27 cellular contexts compared by ENCODE assay signal in genomic region chr20:8145246-8145639, GRCh38. TPM values are rescaled to one million over a fixed set of nuclear protein-coding genes. Genes with fewer than 3 reads are reported as not detected.
A peak's percentile ranks its signal among the peaks of the same experiment; 100 is the strongest.
DNase-seq lines count a peak whose midpoint lies in the region; ATAC-seq, FAIRE-seq and TF ChIP-seq lines count a peak whose summit lies in the region.
"Had no signal": no experiment of that assay in that cellular context is flagged by ENCODE, and none has a peak within 500 bp of the region (broad histone marks: within the 10 kb centered on the region; RNA-seq: fewer than 3 reads in every experiment).

No MANE protein-coding gene starts in this region.

- BruUV-seq in HepG2 (replicated peaks; lab: Mats Ljungman, UMichigan) = no TSS peak

- H3K79me2 ChIP-seq in astrocyte (ENCODE audit: insufficient read depth, low read length) = no peaks in the 10 kb centered on the region
- peaks cover 85% of the 10 kb centered on the region for H3K79me2 ChIP-seq in HepG2 (ENCODE audit: insufficient read depth, low read length)

- DNase-seq in left ventricle myocardium inferior (no peak), right atrium auricular region (ENCODE audit: low spot score) (no peak), astrocyte (ENCODE audit: low read depth) (no peak), HepG2 (ENCODE audit: low spot score) (no peak), hypothalamus (lab: John Stamatoyannopoulos, UW) (no peak), Peyer's patch (no peak)
- no peak for DNase-seq in stimulated activated effector memory CD8-positive, alpha-beta T cell treated with anti-CD3 and anti-CD28 coated beads, Interleukin-12 subunit alpha, Interleukin-12 subunit beta, amount 100 ng/mL, for 72 hours (ENCODE audit: low spot score in 2 of 2)
- no peak for DNase-seq in T-helper 2 cell treated with Interferon-gamma antibody and Interleukin-4, amounts not matched to agents 5 μg/mL and 100 μg/mL, for 36 hours (ENCODE audit: low spot score)
- DNase-seq: activated CD4-positive, alpha-beta T cell treated with anti-CD3 and anti-CD28 coated beads, Interleukin-2, amount 50 U/mL, for 4 hours; activated CD4-positive, CD25-positive, alpha-beta regulatory T cell; activated effector memory CD4-positive, alpha-beta T cell treated with Interleukin-2 at 50 U/mL for 16 hours; BE2C; body of pancreas; Calu3; effector memory CD4-positive, alpha-beta T cell; lower lobe of right lung; NCI-H1417; NCI-H446 treated with DMSO at 0.1 percent for 48 hours; PC-9; SHP77; stimulated activated CD4-positive, alpha-beta T cell treated with anti-CD3 and anti-CD28 coated beads, Interleukin-1b, Interleukin-23, amount 100 ng/mL, for 48 hours; SW 1271 had no signal

- H3K9me3 ChIP-seq in left ventricle myocardium inferior (replicated peaks) = no peaks in the 10 kb centered on the region
- no peaks in the 10 kb centered on the region for H3K9me3 ChIP-seq in right atrium auricular region
- H3K9me3 ChIP-seq in astrocyte (ENCODE audit: insufficient read depth, low read depth, low read length) = no peaks in the 10 kb centered on the region
- H3K9me3 ChIP-seq in HepG2 (ENCODE audit: low read length) = no peaks in the 10 kb centered on the region
- H3K9me3 ChIP-seq in Peyer's patch = no peaks in the 10 kb centered on the region
- H3K9me3 ChIP-seq: A549, BE2C, body of pancreas, lower lobe of right lung, MG63 had no signal

- H3K27me3 ChIP-seq in left ventricle myocardium inferior (ENCODE audit: low read depth) (no peaks in the 10 kb centered on the region), right atrium auricular region (no peaks in the 10 kb centered on the region), astrocyte (ENCODE audit: insufficient read depth, low read length) (peaks cover 36% of the 10 kb centered on the region), HepG2 (ENCODE audit: control insufficient read depth in 1 of 2, insufficient read depth in 2 of 2, low read length in 2 of 2) (no peaks in the 10 kb centered on the region), Peyer's patch (no peaks in the 10 kb centered on the region)
- H3K27me3 ChIP-seq: BE2C, body of pancreas, MG63 had no signal

- no peak for TF ChIP-seq RAD21 in HepG2 (CRISPR knock-in tag; IDR thresholded peaks at IDR 0.05)

- in situ Hi-C loops in HepG2 (cut with HindIII; ENCODE audit: extremely low pct_ligation_motif_present, low pct_unique_long_range_greater_than_20kb) = no loop called here

- H4K20me1 ChIP-seq in astrocyte (ENCODE audit: insufficient read depth, low read length) (peaks cover 5% of the 10 kb centered on the region), HepG2 (ENCODE audit: insufficient read depth, low read length) (no peaks in the 10 kb centered on the region)

- peaks cover 1% of the 10 kb centered on the region for H3K36me3 Mint-ChIP-seq in astrocyte (ENCODE audit: low read depth, unreplicated experiment)
- H3K36me3 Mint-ChIP-seq in stimulated activated effector memory CD8-positive, alpha-beta T cell treated with anti-CD3 and anti-CD28 coated beads, Interleukin-12 subunit alpha, Interleukin-12 subunit beta, amount 100 ng/mL, for 72 hours = no peaks in the 10 kb centered on the region
- no peaks in the 10 kb centered on the region for H3K36me3 Mint-ChIP-seq in T-helper 2 cell treated with Interferon-gamma antibody and Interleukin-4, amounts not matched to agents 5 μg/mL and 100 μg/mL, for 36 hours (ENCODE audit: low read depth)

- peak overlapping the region; percentile 21 for H3K27ac ChIP-seq in left ventricle myocardium inferior (replicated peaks)
- peak overlapping the region in 1 of 2 donors; percentile 16 for H3K27ac ChIP-seq in right atrium auricular region
- no peak overlapping the region for H3K27ac ChIP-seq in astrocyte (ENCODE audit: low read depth, low read length)
- peak overlapping the region; percentile 70 for H3K27ac ChIP-seq in HepG2 (ENCODE audit: extremely low read length, insufficient read depth, low read length)
- peak overlapping the region in 1 of 4 donors; percentile 48 for H3K27ac ChIP-seq in Peyer's patch
- H3K27ac ChIP-seq: A549, body of pancreas, lower lobe of right lung, PC-9, skin epidermis had no signal

- H3K4me3 ChIP-seq in left ventricle myocardium inferior (no peak overlapping the region), right atrium auricular region (no peak overlapping the region), astrocyte (ENCODE audit: insufficient read depth, low read depth, low read length) (no peak overlapping the region), HepG2 (replicated peaks in 1 of 3; ENCODE audit: insufficient read depth in 1 of 3, low read depth in 2 of 3, low read length in 3 of 3) (peak overlapping the region in 1 of 3 experiments; percentile 13; a peak in 1 of 6 replicates), Peyer's patch (no peak overlapping the region)
- H3K4me3 ChIP-seq: A549, body of pancreas, lower lobe of right lung, MG63, PC-9, skin epidermis had no signal

- TF ChIP-seq POLR2A in HepG2 (IDR thresholded peaks at IDR 0.05; ENCODE audit: insufficient read depth in 1 of 2, low read depth in 2 of 2, low read length in 2 of 2) (no peak), Peyer's patch (IDR thresholded peaks at IDR 0.05) (no peak)

- H2AFZ ChIP-seq in astrocyte (ENCODE audit: low read depth, low read length) = no peak overlapping the region
- H2AFZ ChIP-seq in HepG2 (ENCODE audit: low read length) = no peak overlapping the region
- H2AFZ ChIP-seq: PC-9 had no signal

- no peak for FAIRE-seq in astrocyte (lab: Jason Lieb, UNC)
- no peak for FAIRE-seq in HepG2 (lab: Jason Lieb, UNC)
- FAIRE-seq: A549, GM12892, keratinocyte had no signal

- H3K36me3 ChIP-seq in left ventricle myocardium inferior (no peaks in the 10 kb centered on the region), right atrium auricular region (no peaks in the 10 kb centered on the region), astrocyte (ENCODE audit: insufficient read depth, low read length) (no peaks in the 10 kb centered on the region), HepG2 (replicated peaks in 1 of 2; ENCODE audit: control insufficient read depth in 1 of 2, insufficient read depth in 2 of 2, low read length in 2 of 2) (peaks cover 2 to 20% of the 10 kb centered on the region in 2 experiments; a peak in 4 of 5 replicates), Peyer's patch (no peaks in the 10 kb centered on the region)
- H3K36me3 ChIP-seq: lower lobe of right lung, MG63 had no signal

- no peak for TF ChIP-seq EP300 in HepG2 (IDR thresholded peaks at IDR 0.05; ENCODE audit: low read depth in 2 of 2, low read length in 2 of 2)
- TF ChIP-seq EP300 in HepG2 (CRISPR knock-in tag; IDR thresholded peaks at IDR 0.05; ENCODE audit: borderline replicate concordance) = no peak

- CTCF ChIA-PET in HepG2 (lab: Yijun Ruan, JAX; ENCODE audit: low intra/inter-chr PET ratio, low total read pairs) = interaction anchor here (0.9 kb wide), 1 partner anchor 11 kb away, joined by 3 read pairs; no protein-coding TSS in a partner anchor

- 98% methylated on average over 3 of the region's 3 CpGs for WGBS in HepG2 (ENCODE audit: low lambda C conversion rate)

- H3K4me2 ChIP-seq in astrocyte (ENCODE audit: low read length) = peak overlapping the region; percentile 21
- H3K4me2 ChIP-seq in HepG2 (ENCODE audit: low read depth, low read length) = peak overlapping the region; percentile 52
- H3K4me2 ChIP-seq: A549, PC-9 had no signal

- no peak for TF ChIP-seq CTCF in left ventricle myocardium inferior (IDR thresholded peaks at IDR 0.05; ENCODE audit: borderline replicate concordance)
- TF ChIP-seq CTCF in right atrium auricular region (IDR thresholded peaks at IDR 0.05) = no peak
- TF ChIP-seq CTCF in astrocyte (IDR thresholded peaks at IDR 0.05; ENCODE audit: insufficient read depth, low read depth, low read length) = no peak
- no peak for TF ChIP-seq CTCF in HepG2 (CRISPR knock-in tag; IDR thresholded peaks at IDR 0.05)
- no peak for TF ChIP-seq CTCF in Peyer's patch (IDR thresholded peaks at IDR 0.05)

- no peaks in the 10 kb centered on the region for H3K9me3 Mint-ChIP-seq in astrocyte (ENCODE audit: unreplicated experiment)
- H3K9me3 Mint-ChIP-seq in stimulated activated effector memory CD8-positive, alpha-beta T cell treated with anti-CD3 and anti-CD28 coated beads, Interleukin-12 subunit alpha, Interleukin-12 subunit beta, amount 100 ng/mL, for 72 hours = no peaks in the 10 kb centered on the region
- H3K9me3 Mint-ChIP-seq in T-helper 2 cell treated with Interferon-gamma antibody and Interleukin-4, amounts not matched to agents 5 μg/mL and 100 μg/mL, for 36 hours = no peaks in the 10 kb centered on the region

- no peak overlapping the region for H3K9ac ChIP-seq in astrocyte (ENCODE audit: low read length)
- peak overlapping the region; percentile 27; the same call in 1 of the 2 replicates for H3K9ac ChIP-seq in HepG2 (ENCODE audit: insufficient read depth, low read depth, low read length)

- H3K4me1 ChIP-seq in left ventricle myocardium inferior (peaks cover 56% of the 10 kb centered on the region), right atrium auricular region (peaks cover 0 to 26% of the 10 kb centered on the region in 2 donors), astrocyte (ENCODE audit: insufficient read depth, low read length) (peaks cover 11% of the 10 kb centered on the region), HepG2 (ENCODE audit: insufficient read depth, low read length) (peaks cover 48% of the 10 kb centered on the region), Peyer's patch (no peaks in the 10 kb centered on the region)
- H3K4me1 ChIP-seq: A549, lower lobe of right lung had no signal

- no peak overlapping the region for H3K4me3 Mint-ChIP-seq in astrocyte (ENCODE audit: unreplicated experiment)
- H3K4me3 Mint-ChIP-seq in stimulated activated effector memory CD8-positive, alpha-beta T cell treated with anti-CD3 and anti-CD28 coated beads, Interleukin-12 subunit alpha, Interleukin-12 subunit beta, amount 100 ng/mL, for 72 hours = peak overlapping the region; percentile 55
- H3K4me3 Mint-ChIP-seq in T-helper 2 cell treated with Interferon-gamma antibody and Interleukin-4, amounts not matched to agents 5 μg/mL and 100 μg/mL, for 36 hours = no peak overlapping the region

- POLR2A ChIA-PET in HepG2 (lab: Yijun Ruan, JAX) = interaction anchor here (1.1 to 4.6 kb wide), 4 partner anchors 9 to 16 kb away, joined by 3 to 28 read pairs (median 6); no protein-coding TSS in a partner anchor

- intact Hi-C loops in left ventricle myocardium inferior (cut with micrococcal nuclease) = no loop called here
- intact Hi-C loops in HepG2 (cut with micrococcal nuclease; ENCODE audit: unreplicated experiment) = no loop called here

- no peak overlapping the region for H3K27ac Mint-ChIP-seq in astrocyte (ENCODE audit: unreplicated experiment)
- H3K27ac Mint-ChIP-seq in stimulated activated effector memory CD8-positive, alpha-beta T cell treated with anti-CD3 and anti-CD28 coated beads, Interleukin-12 subunit alpha, Interleukin-12 subunit beta, amount 100 ng/mL, for 72 hours = peak overlapping the region; percentile 84
- no peak overlapping the region for H3K27ac Mint-ChIP-seq in T-helper 2 cell treated with Interferon-gamma antibody and Interleukin-4, amounts not matched to agents 5 μg/mL and 100 μg/mL, for 36 hours

- peaks cover 14% of the 10 kb centered on the region for H3K4me1 Mint-ChIP-seq in astrocyte (ENCODE audit: low read depth, unreplicated experiment)
- peaks cover 45% of the 10 kb centered on the region for H3K4me1 Mint-ChIP-seq in stimulated activated effector memory CD8-positive, alpha-beta T cell treated with anti-CD3 and anti-CD28 coated beads, Interleukin-12 subunit alpha, Interleukin-12 subunit beta, amount 100 ng/mL, for 72 hours
- peaks cover 5% of the 10 kb centered on the region for H3K4me1 Mint-ChIP-seq in T-helper 2 cell treated with Interferon-gamma antibody and Interleukin-4, amounts not matched to agents 5 μg/mL and 100 μg/mL, for 36 hours (ENCODE audit: low read depth)

- no peak; the same call in 2 of the 3 replicates for ATAC-seq in HepG2
- peak; percentile 53 for ATAC-seq in stimulated activated effector memory CD8-positive, alpha-beta T cell treated with anti-CD3 and anti-CD28 coated beads, Interleukin-12 subunit alpha, Interleukin-12 subunit beta, amount 100 ng/mL, for 72 hours
- ATAC-seq: A549, body of pancreas, lower lobe of right lung had no signal

- H3K27me3 Mint-ChIP-seq in astrocyte (ENCODE audit: low read depth, unreplicated experiment) = no peaks in the 10 kb centered on the region
- H3K27me3 Mint-ChIP-seq in T-helper 2 cell treated with Interferon-gamma antibody and Interleukin-4, amounts not matched to agents 5 μg/mL and 100 μg/mL, for 36 hours (ENCODE audit: low read depth) = peaks cover 7% of the 10 kb centered on the region

RNA-seq across cellular contexts. Expression of gene PLCB1, which starts 13.2 kb away (rescaled TPM):
- total RNA-seq in left ventricle myocardium inferior = 6.0 TPM
- 10 to 100 TPM in 1 of 2 donors, 1 to 10 TPM in 1; 7.3 to 45.5 TPM for total RNA-seq in right atrium auricular region
- 10.7 and 11.0 TPM in 2 replicates for total RNA-seq in astrocyte
- 42.4 and 68.9 TPM in 2 replicates for total RNA-seq in HepG2 (2016; rRNA removed; fragmentation: Illumina TruSeq; extraction: Trizol)
- total RNA-seq in HepG2 (2016; cell fraction: cytosol; rRNA removed; fragmentation: Illumina TruSeq; extraction: Trizol; ENCODE audit: low read depth) = 7.3 TPM in 2 replicates
- 36.6 and 64.1 TPM in 2 replicates for total RNA-seq in HepG2 (2016; cell fraction: insoluble cytoplasmic fraction; rRNA removed; fragmentation: Illumina TruSeq; extraction: Trizol)
- total RNA-seq in HepG2 (2016; cell fraction: membrane; rRNA removed; fragmentation: Illumina TruSeq; extraction: Trizol) = 13.6 and 62.2 TPM in 2 replicates
- 117 and 122 TPM in 2 replicates for total RNA-seq in HepG2 (2016; cell fraction: nucleus; rRNA removed; fragmentation: Illumina TruSeq; extraction: Trizol)
- polyA plus RNA-seq in HepG2 (2011; rRNA removed) = 55.9 and 56.7 TPM in 2 replicates
- polyA plus RNA-seq in HepG2 (2011; cell fraction: cytosol; rRNA removed) = 28.0 and 47.5 TPM in 2 replicates
- 39.0 and 50.9 TPM in 2 replicates for polyA plus RNA-seq in HepG2 (2011; cell fraction: nucleus; rRNA removed)
- polyA plus RNA-seq in HepG2 (2012) = 55.3 and 86.1 TPM in 2 replicates
- polyA plus RNA-seq in HepG2 (2016; cell fraction: cytosol; fragmentation: Illumina TruSeq; extraction: Trizol; ENCODE audit: low read depth) = 2.6 and 3.2 TPM in 2 replicates
- 36.0 and 37.9 TPM in 2 replicates for polyA plus RNA-seq in HepG2 (2016; cell fraction: insoluble cytoplasmic fraction; fragmentation: Illumina TruSeq; extraction: Trizol; ENCODE audit: low read depth)
- 7.2 and 7.6 TPM in 2 replicates for polyA plus RNA-seq in HepG2 (2016; cell fraction: membrane; fragmentation: Illumina TruSeq; extraction: Trizol; ENCODE audit: low read depth)
- 24.9 and 26.8 TPM in 2 replicates for polyA plus RNA-seq in HepG2 (2016; cell fraction: nucleus; fragmentation: Illumina TruSeq; extraction: Trizol; ENCODE audit: insufficient read depth, low read depth)
- polyA minus RNA-seq in HepG2 (2011; rRNA and poly(A)+ RNA removed; ENCODE audit: low replicate concordance) = 1.6 and 88.7 TPM in 2 replicates
- polyA minus RNA-seq in HepG2 (2011; cell fraction: cytosol; rRNA and poly(A)+ RNA removed) = 58.0 and 80.2 TPM in 2 replicates
- 775 and 905 TPM in 2 replicates for polyA minus RNA-seq in HepG2 (2011; cell fraction: nucleus; rRNA and poly(A)+ RNA removed)
- total RNA-seq in Peyer's patch = 10 to 100 TPM in 2 of 4 donors, 1 to 10 TPM in 2; 7.2 to 28.1 (median 9.6) TPM
- total RNA-seq: PC-9 had no signal
